19 cellular contexts compared by ENCODE assay signal in genomic region chr13:60311527-60311926, GRCh38.
DNase-seq lines count a peak whose midpoint lies in the region; ATAC-seq lines count a peak whose summit lies in the region.
"Had no signal": no experiment of that assay in that cellular context is flagged by ENCODE, and none has a peak within 500 bp of the region (broad histone marks: within the 10 kb centered on the region; RNA-seq: fewer than 3 reads in every experiment).

No MANE protein-coding gene starts in this region.

- H3K27me3 Mint-ChIP-seq in stimulated activated naive CD8-positive, alpha-beta T cell treated with anti-CD3 and anti-CD28 coated beads, Interleukin-15, amount 100 ng/mL, for 72 hours: peaks cover 7% of the 10 kb centered on the region
- H3K27me3 Mint-ChIP-seq in activated naive CD8-positive, alpha-beta T cell treated with anti-CD3 and anti-CD28 coated beads, Interleukin-2, amount 50 U/mL, for 24 hours: no peaks in the 10 kb centered on the region

- peak; percentile 48 for ATAC-seq in stimulated activated naive CD8-positive, alpha-beta T cell treated with anti-CD3 and anti-CD28 coated beads, Interleukin-15, amount 100 ng/mL, for 72 hours
- no peak for ATAC-seq in stimulated activated naive CD8-positive, alpha-beta T cell treated with anti-CD3 and anti-CD28 coated beads, Interleukin-15, Interleukin-2, amounts not matched to agents 100 U/mL and 50 U/mL, for 24 hours
- no peak for ATAC-seq in activated naive CD8-positive, alpha-beta T cell treated with anti-CD3 and anti-CD28 coated beads, Interleukin-2, amount 50 U/mL, for 24 hours
- ATAC-seq in GM18520 (IDR thresholded peaks at IDR 0.05; ENCODE audit: unreplicated experiment) (no peak), GM21447 (IDR thresholded peaks at IDR 0.05; ENCODE audit: unreplicated experiment) (no peak), HG02938 (IDR thresholded peaks at IDR 0.05; ENCODE audit: unreplicated experiment) (no peak)
- ATAC-seq: HCT116 had no signal

- no peak overlapping the region for H3K27ac Mint-ChIP-seq in stimulated activated naive CD8-positive, alpha-beta T cell treated with anti-CD3 and anti-CD28 coated beads, Interleukin-15, amount 100 ng/mL, for 72 hours
- H3K27ac Mint-ChIP-seq in activated naive CD8-positive, alpha-beta T cell treated with anti-CD3 and anti-CD28 coated beads, Interleukin-2, amount 50 U/mL, for 24 hours: no peak overlapping the region
- H3K27ac Mint-ChIP-seq: CD4-positive, alpha-beta T cell had no signal

- H3K36me3 Mint-ChIP-seq in activated naive CD8-positive, alpha-beta T cell treated with anti-CD3 and anti-CD28 coated beads, Interleukin-2, amount 50 U/mL, for 24 hours (ENCODE audit: low read depth): no peaks in the 10 kb centered on the region

- no peak overlapping the region for H3K4me3 Mint-ChIP-seq in stimulated activated naive CD8-positive, alpha-beta T cell treated with anti-CD3 and anti-CD28 coated beads, Interleukin-15, amount 100 ng/mL, for 72 hours
- no peak overlapping the region for H3K4me3 Mint-ChIP-seq in activated naive CD8-positive, alpha-beta T cell treated with anti-CD3 and anti-CD28 coated beads, Interleukin-2, amount 50 U/mL, for 24 hours
- H3K4me3 Mint-ChIP-seq: CD4-positive, alpha-beta T cell had no signal

- peaks cover 10% of the 10 kb centered on the region for H3K4me1 Mint-ChIP-seq in stimulated activated naive CD8-positive, alpha-beta T cell treated with anti-CD3 and anti-CD28 coated beads, Interleukin-15, amount 100 ng/mL, for 72 hours
- peaks cover 4% of the 10 kb centered on the region for H3K4me1 Mint-ChIP-seq in activated naive CD8-positive, alpha-beta T cell treated with anti-CD3 and anti-CD28 coated beads, Interleukin-2, amount 50 U/mL, for 24 hours

- DNase-seq in stimulated activated naive CD8-positive, alpha-beta T cell treated with anti-CD3 and anti-CD28 coated beads, Interleukin-15, amount 100 ng/mL, for 72 hours: no peak
- DNase-seq in stimulated activated naive CD8-positive, alpha-beta T cell treated with anti-CD3 and anti-CD28 coated beads, Interleukin-15, Interleukin-2, amounts not matched to agents 100 U/mL and 50 U/mL, for 24 hours: no peak
- DNase-seq in MV-4-11 (lab: John Stamatoyannopoulos, UW): peak; percentile 6
- DNase-seq in activated naive CD8-positive, alpha-beta T cell treated with anti-CD3 and anti-CD28 coated beads, Interleukin-2, amount 50 U/mL, for 24 hours: peak; percentile 2
- DNase-seq: Calu3; CD4-positive, alpha-beta T cell; GM23248; NCI-H1417; NCI-H1930; NCI-H2171; NCI-H446; NCI-H69; NK-92 treated with Interleukin-12 subunit alpha and Interleukin-12 subunit beta, amount 100 ng/mL, for 24 hours; RPMI8226; SJCRH30 had no signal

- no peaks in the 10 kb centered on the region for H3K9me3 Mint-ChIP-seq in stimulated activated naive CD8-positive, alpha-beta T cell treated with anti-CD3 and anti-CD28 coated beads, Interleukin-15, amount 100 ng/mL, for 72 hours
- no peaks in the 10 kb centered on the region for H3K9me3 Mint-ChIP-seq in activated naive CD8-positive, alpha-beta T cell treated with anti-CD3 and anti-CD28 coated beads, Interleukin-2, amount 50 U/mL, for 24 hours

Comparison
In these comparisons a context has a peak if more than half of its experiments do, and no peak if none do; other contexts are left out.
1. DNase-seq: peak in MV-4-11 (single experiment) and activated naive CD8-positive, alpha-beta T cell treated with anti-CD3 and anti-CD28 coated beads, Interleukin-2, amount 50 U/mL, for 24 hours (single experiment); none in stimulated activated naive CD8-positive, alpha-beta T cell treated with anti-CD3 and anti-CD28 coated beads, Interleukin-15, amount 100 ng/mL, for 72 hours (0 of 2) and stimulated activated naive CD8-positive, alpha-beta T cell treated with anti-CD3 and anti-CD28 coated beads, Interleukin-15, Interleukin-2, amounts not matched to agents 100 U/mL and 50 U/mL, for 24 hours (single experiment).